ENCODE assay signal across 8 cellular contexts in genomic region chr2:226984461-226985226, GRCh38.
DNase-seq lines count a peak whose midpoint lies in the region; ATAC-seq and TF ChIP-seq lines count a peak whose summit lies in the region.

No MANE protein-coding gene starts in this region.

- no peaks in the 10 kb centered on the region for H3K9me3 ChIP-seq in body of pancreas

- no peaks in the 10 kb centered on the region for H3K36me3 ChIP-seq in mesendoderm (ENCODE audit: control insufficient read depth, insufficient read depth, low read length)
- H3K36me3 ChIP-seq in body of pancreas (replicated peaks in 1 of 2; ENCODE audit: insufficient read depth in 1 of 2, low read depth in 2 of 2), result no peaks in the 10 kb centered on the region

- H3K4me1 ChIP-seq in mesendoderm (ENCODE audit: control insufficient read depth, low read depth, low read length), result peaks cover 7% of the 10 kb centered on the region
- H3K4me1 ChIP-seq in body of pancreas, result peaks cover 5% of the 10 kb centered on the region

- no peak overlapping the region for H3K23ac ChIP-seq in mesendoderm (ENCODE audit: low read length)

- no peaks in the 10 kb centered on the region for H3K79me2 ChIP-seq in mesendoderm (ENCODE audit: control insufficient read depth, insufficient read depth, low read length)

- peaks cover 2% of the 10 kb centered on the region for H3K79me1 ChIP-seq in mesendoderm (ENCODE audit: low read length)

- no peak overlapping the region for H4K5ac ChIP-seq in mesendoderm (ENCODE audit: low read length)

- no peaks in the 10 kb centered on the region for H3K27me3 ChIP-seq in mesendoderm (ENCODE audit: insufficient read depth, low read length, poor library complexity)
- H3K27me3 ChIP-seq in body of pancreas, result no peaks in the 10 kb centered on the region

- no peak overlapping the region for H3K9ac ChIP-seq in mesendoderm (ENCODE audit: low read length)

- no peak overlapping the region for H2BK120ac ChIP-seq in mesendoderm (ENCODE audit: low read depth, low read length)

- DNase-seq in OCI-M1 (lab: John Stamatoyannopoulos, UW) (peak; percentile 34), mesendoderm (peak; percentile 67), body of pancreas (no peak), iPS-NIHi7 (ENCODE audit: extremely low spot score) (no peak), DMS153 (lab: John Stamatoyannopoulos, UW) (no peak), coronary artery (ENCODE audit: low spot score) (no peak)

- H3K4me2 ChIP-seq in mesendoderm (ENCODE audit: low read length), result no peak overlapping the region

- intact Hi-C loops in body of pancreas (cut with DNase I), result loop anchor here (10.0 kb wide), 2 partner anchors 1100 to 1320 kb away; no protein-coding TSS in a partner anchor

- TF ChIP-seq CTCF in body of pancreas (IDR thresholded peaks at IDR 0.05) (no peak), coronary artery (IDR thresholded peaks at IDR 0.05) (no peak)

- no peak for TF ChIP-seq POLR2A in body of pancreas (IDR thresholded peaks at IDR 0.05)

- H2BK5ac ChIP-seq in mesendoderm (ENCODE audit: low read length), result peak overlapping the region; percentile 67

- peak overlapping the region; percentile 52 for H3K18ac ChIP-seq in mesendoderm (ENCODE audit: low read length)

- H3K4me3 ChIP-seq in mesendoderm (ENCODE audit: low read length) (no peak overlapping the region), body of pancreas (no peak overlapping the region), coronary artery (no peak overlapping the region)

- H3K56ac ChIP-seq in mesendoderm (ENCODE audit: low read length), result peak overlapping the region; percentile 37

- no peak overlapping the region for H4K8ac ChIP-seq in mesendoderm (ENCODE audit: low read depth, low read length)

- no CpG with 5 or more reads among the region's 8 CpGs for WGBS in mesendoderm (ENCODE audit: extremely low coverage, insufficient coverage, low lambda C conversion rate)
- 60 to 64% methylated on average over 8 of the region's 8 CpGs for WGBS in body of pancreas, 2 donors

- peak overlapping the region; percentile 76 for H2BK15ac ChIP-seq in mesendoderm (replicated peaks; ENCODE audit: low read depth)

- no peak overlapping the region for H2AK5ac ChIP-seq in mesendoderm (ENCODE audit: low read length)

- H3K27ac ChIP-seq in mesendoderm (ENCODE audit: low read depth, low read length) (no peak overlapping the region), body of pancreas (no peak overlapping the region), coronary artery (peak overlapping the region in 1 of 2 donors; percentile 40)

- no peak overlapping the region for H3K4ac ChIP-seq in mesendoderm (ENCODE audit: low read depth, low read length)

- ATAC-seq in GM18870 (IDR thresholded peaks at IDR 0.05; ENCODE audit: unreplicated experiment), result peak; percentile 95
- peak; percentile 94 for ATAC-seq in HG02571 (IDR thresholded peaks at IDR 0.05; ENCODE audit: unreplicated experiment)
- no peak for ATAC-seq in body of pancreas

Comparison
In these comparisons a context has a peak if more than half of its experiments do, and no peak if none do; other contexts are left out.
1. DNase-seq: peak in OCI-M1 (single experiment) and mesendoderm (single experiment); none in body of pancreas (0 of 4), iPS-NIHi7 (single experiment), DMS153 (single experiment) and coronary artery (single experiment).